In genomic region chr18:63344918-63345317, GRCh38 we compare ENCODE assay signal across 22 cellular contexts. TPM values are rescaled to one million over a fixed set of nuclear protein-coding genes. Genes with fewer than 3 reads are reported as not detected.
A peak's percentile ranks its signal among the peaks of the same experiment; 100 is the strongest.
DNase-seq lines count a peak whose midpoint lies in the region; ATAC-seq, FAIRE-seq and TF ChIP-seq lines count a peak whose summit lies in the region.
"Had no signal": no experiment of that assay in that cellular context is flagged by ENCODE, and none has a peak within 500 bp of the region (broad histone marks: within the 10 kb centered on the region; RNA-seq: fewer than 3 reads in every experiment).

No MANE protein-coding gene starts in this region.

- no peaks in the 10 kb centered on the region for H3K4me1 Mint-ChIP-seq in activated naive CD8-positive, alpha-beta T cell treated with anti-CD3 and anti-CD28 coated beads, Interleukin-2, amount 50 U/mL, for 24 hours
- H3K4me1 Mint-ChIP-seq in activated naive CD8-positive, alpha-beta T cell treated with anti-CD3 and anti-CD28 coated beads for 36 hours = no peaks in the 10 kb centered on the region
- H3K4me1 Mint-ChIP-seq in endothelial cell (ENCODE audit: unreplicated experiment) = peaks cover 5% of the 10 kb centered on the region

- no peaks in the 10 kb centered on the region for H3K9me3 Mint-ChIP-seq in activated naive CD8-positive, alpha-beta T cell treated with anti-CD3 and anti-CD28 coated beads, Interleukin-2, amount 50 U/mL, for 24 hours
- no peaks in the 10 kb centered on the region for H3K9me3 Mint-ChIP-seq in activated naive CD8-positive, alpha-beta T cell treated with anti-CD3 and anti-CD28 coated beads for 36 hours
- no peaks in the 10 kb centered on the region for H3K9me3 Mint-ChIP-seq in endothelial cell (ENCODE audit: unreplicated experiment)
- H3K9me3 Mint-ChIP-seq: activated naive CD8-positive, alpha-beta T cell treated with anti-CD3 and anti-CD28 coated beads, Interleukin-2, amount 10 ng/mL, durations not matched to agents 7 days and 5 days; effector memory CD8-positive, alpha-beta T cell had no signal

- H3K36me3 Mint-ChIP-seq in activated naive CD8-positive, alpha-beta T cell treated with anti-CD3 and anti-CD28 coated beads, Interleukin-2, amount 50 U/mL, for 24 hours (ENCODE audit: low read depth) = peaks cover 50% of the 10 kb centered on the region
- peaks cover 29% of the 10 kb centered on the region for H3K36me3 Mint-ChIP-seq in activated naive CD8-positive, alpha-beta T cell treated with anti-CD3 and anti-CD28 coated beads for 36 hours
- H3K36me3 Mint-ChIP-seq in endothelial cell (ENCODE audit: low read depth, unreplicated experiment) = peaks cover 20% of the 10 kb centered on the region

- FAIRE-seq in keratinocyte (lab: Jason Lieb, UNC) = peak; percentile 9
- FAIRE-seq: colon, RCC 7860 had no signal

- TF ChIP-seq POLR2A in suprapubic skin (IDR thresholded peaks at IDR 0.05) = no peak

- H4K20me1 ChIP-seq in keratinocyte (ENCODE audit: control insufficient read depth, extremely low read depth, insufficient read depth, low read length) = no peaks in the 10 kb centered on the region

- H3K9me3 ChIP-seq in SK-N-MC (ENCODE audit: low read depth, low read length) = no peaks in the 10 kb centered on the region
- H3K9me3 ChIP-seq in keratinocyte (ENCODE audit: control insufficient read depth, low read depth, low read length) = no peaks in the 10 kb centered on the region
- H3K9me3 ChIP-seq in suprapubic skin = no peaks in the 10 kb centered on the region
- H3K9me3 ChIP-seq: body of pancreas, testis had no signal

- WGBS in suprapubic skin = 79% methylated on average over 2 of the region's 2 CpGs

- no peak overlapping the region for H3K4me3 Mint-ChIP-seq in activated naive CD8-positive, alpha-beta T cell treated with anti-CD3 and anti-CD28 coated beads, Interleukin-2, amount 50 U/mL, for 24 hours
- H3K4me3 Mint-ChIP-seq in activated naive CD8-positive, alpha-beta T cell treated with anti-CD3 and anti-CD28 coated beads for 36 hours = no peak overlapping the region
- H3K4me3 Mint-ChIP-seq in endothelial cell (ENCODE audit: unreplicated experiment) = no peak overlapping the region
- H3K4me3 Mint-ChIP-seq: activated naive CD8-positive, alpha-beta T cell treated with anti-CD3 and anti-CD28 coated beads, Interleukin-2, amount 10 ng/mL, durations not matched to agents 7 days and 5 days; effector memory CD8-positive, alpha-beta T cell had no signal

- H3K4me2 ChIP-seq in keratinocyte (ENCODE audit: control insufficient read depth, extremely low read depth, insufficient read depth, low read depth, low read length) = no peak overlapping the region

- H3K4me3 ChIP-seq in SK-N-MC = no peak overlapping the region
- H3K4me3 ChIP-seq in keratinocyte (ENCODE audit: control insufficient read depth in 2 of 3, extremely low read depth in 1 of 3, insufficient read depth in 2 of 3, low read depth in 1 of 3, low read length in 3 of 3) = no peak overlapping the region
- H3K4me3 ChIP-seq in suprapubic skin = no peak overlapping the region
- no peak overlapping the region for H3K4me3 ChIP-seq in H7 (ENCODE audit: insufficient read depth, low read depth, low read length)
- H3K4me3 ChIP-seq: body of pancreas, testis had no signal

- peak overlapping the region; percentile 9 for H3K27ac Mint-ChIP-seq in activated naive CD8-positive, alpha-beta T cell treated with anti-CD3 and anti-CD28 coated beads, Interleukin-2, amount 50 U/mL, for 24 hours
- H3K27ac Mint-ChIP-seq in activated naive CD8-positive, alpha-beta T cell treated with anti-CD3 and anti-CD28 coated beads for 36 hours = no peak overlapping the region
- H3K27ac Mint-ChIP-seq in endothelial cell (ENCODE audit: unreplicated experiment) = no peak overlapping the region
- H3K27ac Mint-ChIP-seq: activated naive CD8-positive, alpha-beta T cell treated with anti-CD3 and anti-CD28 coated beads, Interleukin-2, amount 10 ng/mL, durations not matched to agents 7 days and 5 days had no signal

- H3K27ac ChIP-seq in SK-N-MC = peak overlapping the region; percentile 36; the same call in 1 of the 2 replicates
- no peak overlapping the region for H3K27ac ChIP-seq in keratinocyte (ENCODE audit: control insufficient read depth, insufficient read depth, low read length)
- peak overlapping the region; percentile 89 for H3K27ac ChIP-seq in suprapubic skin
- H3K27ac ChIP-seq: body of pancreas, C4-2B, testis had no signal

- dilution Hi-C loops in keratinocyte (cut with MboI; ENCODE audit: extremely low pct_ligation_motif_present, low sequenced_read_pairs) = no loop called here

- no peaks in the 10 kb centered on the region for H3K27me3 ChIP-seq in keratinocyte (ENCODE audit: control insufficient read depth, extremely low read depth, insufficient read depth, low read length)
- no peaks in the 10 kb centered on the region for H3K27me3 ChIP-seq in suprapubic skin
- H3K27me3 ChIP-seq in H7 (ENCODE audit: control insufficient read depth, insufficient read depth, low read length) = no peaks in the 10 kb centered on the region
- H3K27me3 ChIP-seq: body of pancreas, testis had no signal

- TF ChIP-seq CTCF in keratinocyte (optimal IDR thresholded peaks at IDR 0.05 in 1 of 3, IDR thresholded peaks at IDR 0.05 in 1 of 3, conservative IDR thresholded peaks at IDR 0.05 in 1 of 3; ENCODE audit: extremely low read depth in 1 of 3, insufficient read depth in 2 of 3, low read length in 3 of 3) (no peak), suprapubic skin (IDR thresholded peaks at IDR 0.05) (no peak), endothelial cell (IDR thresholded peaks at IDR 0.05; ENCODE audit: unreplicated experiment) (no peak)

- no peak overlapping the region for H3K9ac ChIP-seq in SK-N-MC (ENCODE audit: insufficient read length)
- H3K9ac ChIP-seq in keratinocyte (ENCODE audit: control insufficient read depth, extremely low read depth, insufficient read depth, low read length) = no peak overlapping the region

- no peak for ATAC-seq in activated naive CD8-positive, alpha-beta T cell treated with anti-CD3 and anti-CD28 coated beads, Interleukin-2, amount 50 U/mL, for 24 hours
- no peak for ATAC-seq in GM19351 (IDR thresholded peaks at IDR 0.05; ENCODE audit: unreplicated experiment)
- ATAC-seq: body of pancreas; effector memory CD8-positive, alpha-beta T cell; SK-N-SH treated with all-trans-retinoic acid at 6 μM for 48 hours had no signal

- no peak for DNase-seq in activated naive CD8-positive, alpha-beta T cell treated with anti-CD3 and anti-CD28 coated beads, Interleukin-2, amount 50 U/mL, for 24 hours
- no peak for DNase-seq in activated naive CD8-positive, alpha-beta T cell treated with anti-CD3 and anti-CD28 coated beads for 36 hours
- DNase-seq in SK-N-MC (ENCODE audit: low read depth, low spot score) = no peak
- no peak for DNase-seq in keratinocyte (ENCODE audit: low read depth, low spot score)
- no peak for DNase-seq in suprapubic skin (ENCODE audit: low spot score in 2 of 2)
- no peak for DNase-seq in H7
- no peak for DNase-seq in endothelial cell (ENCODE audit: low spot score)
- DNase-seq: activated naive CD8-positive, alpha-beta T cell treated with anti-CD3 and anti-CD28 coated beads, Interleukin-2, amount 10 ng/mL, durations not matched to agents 7 days and 5 days; body of pancreas; effector memory CD8-positive, alpha-beta T cell; glutamatergic neuron; KBM-7; midbrain; NCI-H1436 treated with DMSO at 0.1 percent for 48 hours; NCI-H524 treated with DMSO at 0.1 percent for 48 hours; posterior cingulate gyrus; testis had no signal

- peaks cover 93% of the 10 kb centered on the region for H3K36me3 ChIP-seq in SK-N-MC (ENCODE audit: insufficient read depth, low read length)
- H3K36me3 ChIP-seq in keratinocyte (ENCODE audit: control insufficient read depth in 2 of 2, extremely low read depth in 1 of 2, insufficient read depth in 2 of 2, low read length in 2 of 2) = peaks cover 24 to 26% of the 10 kb centered on the region in 2 experiments
- H3K36me3 ChIP-seq in suprapubic skin = peaks cover 63% of the 10 kb centered on the region
- H3K36me3 ChIP-seq in H7 (replicated peaks; ENCODE audit: control insufficient read depth, insufficient read depth, low read length) = peaks cover 12% of the 10 kb centered on the region

- H3K27me3 Mint-ChIP-seq in activated naive CD8-positive, alpha-beta T cell treated with anti-CD3 and anti-CD28 coated beads, Interleukin-2, amount 50 U/mL, for 24 hours = no peaks in the 10 kb centered on the region
- no peaks in the 10 kb centered on the region for H3K27me3 Mint-ChIP-seq in activated naive CD8-positive, alpha-beta T cell treated with anti-CD3 and anti-CD28 coated beads for 36 hours
- no peaks in the 10 kb centered on the region for H3K27me3 Mint-ChIP-seq in endothelial cell (ENCODE audit: unreplicated experiment)
- H3K27me3 Mint-ChIP-seq: activated naive CD8-positive, alpha-beta T cell treated with anti-CD3 and anti-CD28 coated beads, Interleukin-2, amount 10 ng/mL, durations not matched to agents 7 days and 5 days; effector memory CD8-positive, alpha-beta T cell had no signal

- H2AFZ ChIP-seq in keratinocyte (ENCODE audit: control insufficient read depth, low read length) = no peak overlapping the region

- peaks cover 9% of the 10 kb centered on the region for H3K9me1 ChIP-seq in keratinocyte (ENCODE audit: control insufficient read depth, extremely low read depth, insufficient read depth, low read length)

- peaks cover 22% of the 10 kb centered on the region for H3K79me2 ChIP-seq in keratinocyte (ENCODE audit: control insufficient read depth, insufficient read depth, low read length)

- H3K4me1 ChIP-seq in keratinocyte (ENCODE audit: control insufficient read depth, extremely low read depth, insufficient read depth, low read length) = peaks cover 36% of the 10 kb centered on the region
- H3K4me1 ChIP-seq in suprapubic skin = peaks cover 35% of the 10 kb centered on the region
- H3K4me1 ChIP-seq: body of pancreas had no signal

- no peak for TF ChIP-seq EP300 in suprapubic skin (IDR thresholded peaks at IDR 0.05)

RNA-seq across cellular contexts. Expression of gene KDSR, which starts 22.1 kb away (rescaled TPM):
- 10 to 100 TPM; 50.5 to 55.8 TPM for total RNA-seq in activated naive CD8-positive, alpha-beta T cell treated with anti-CD3 and anti-CD28 coated beads for 36 hours
- 58.3 to 86.4 TPM (median 68.6 TPM) in 3 replicates for polyA plus RNA-seq in keratinocyte
- polyA plus RNA-seq in keratinocyte (2011; ENCODE audit: low read depth) = 113 TPM
- polyA plus RNA-seq in keratinocyte (2011; cell fraction: cytosol; rRNA removed) = 58.8 and 75.5 TPM in 2 replicates
- polyA plus RNA-seq in keratinocyte (2011; cell fraction: nucleus; rRNA removed) = 78.1 and 96.1 TPM in 2 replicates
- 74.3 and 90.7 TPM in 2 replicates for polyA plus RNA-seq in keratinocyte (2012; ENCODE audit: low replicate concordance)
- polyA minus RNA-seq in keratinocyte = 51.8 to 112 TPM (median 65.3 TPM) in 3 replicates
- polyA minus RNA-seq in keratinocyte (2011; cell fraction: cytosol; rRNA and poly(A)+ RNA removed) = 69.1 TPM
- polyA minus RNA-seq in keratinocyte (2011; cell fraction: nucleus; rRNA and poly(A)+ RNA removed) = 45.9 and 80.5 TPM in 2 replicates
- total RNA-seq in suprapubic skin (100 to 1,000 TPM in 1 of 4 donors, 10 to 100 TPM in 3; 65.4 to 115 (median 79.7) TPM), endothelial cell (ENCODE audit: unreplicated experiment) (23.9 TPM)
- total RNA-seq in H7 (2014; rRNA removed; shearing (Covaris generic)) = 21.1 and 23.9 TPM in 2 replicates

RNA-seq across cellular contexts. Expression of gene BCL2, which starts 25.3 kb away (rescaled TPM):
- total RNA-seq in activated naive CD8-positive, alpha-beta T cell treated with anti-CD3 and anti-CD28 coated beads for 36 hours = 10 to 100 TPM; 62.8 to 67.3 TPM
- 0.09 to 0.36 TPM (median 0.30 TPM) in 3 replicates for polyA plus RNA-seq in keratinocyte
- polyA plus RNA-seq in keratinocyte (2011; ENCODE audit: low read depth) = 0.31 TPM
- polyA plus RNA-seq in keratinocyte (2011; cell fraction: cytosol; rRNA removed) = 0.11 and 0.13 TPM in 2 replicates
- polyA plus RNA-seq in keratinocyte (2011; cell fraction: nucleus; rRNA removed) = 0.23 and 0.43 TPM in 2 replicates
- 0.30 and 0.39 TPM in 2 replicates for polyA plus RNA-seq in keratinocyte (2012; ENCODE audit: low replicate concordance)
- 0.23 to 0.36 TPM (median 0.32 TPM) in 3 replicates for polyA minus RNA-seq in keratinocyte
- 0.38 TPM for polyA minus RNA-seq in keratinocyte (2011; cell fraction: cytosol; rRNA and poly(A)+ RNA removed)
- polyA minus RNA-seq in keratinocyte (2011; cell fraction: nucleus; rRNA and poly(A)+ RNA removed) = 0.53 and 0.54 TPM in 2 replicates
- total RNA-seq in suprapubic skin = 10 to 100 TPM; 10.7 to 37.3 (median 24.2) TPM
- total RNA-seq in H7 (2014; rRNA removed; shearing (Covaris generic)) = 0.81 and 1.8 TPM in 2 replicates
- total RNA-seq in endothelial cell (ENCODE audit: unreplicated experiment) = 9.2 TPM
